9 cellular contexts compared by ENCODE assay signal in genomic region chr3:141797167-141797773, GRCh38. TPM values are rescaled to one million over a fixed set of nuclear protein-coding genes. Genes with fewer than 3 reads are reported as not detected.
DNase-seq lines count a peak whose midpoint lies in the region; ATAC-seq and TF ChIP-seq lines count a peak whose summit lies in the region.
"Had no signal": no experiment of that assay in that cellular context is flagged by ENCODE, and none has a peak within 500 bp of the region (broad histone marks: within the 10 kb centered on the region; RNA-seq: fewer than 3 reads in every experiment).

No MANE protein-coding gene starts in this region.

- DNase-seq in A673 (ENCODE audit: low spot score) (peak; percentile 73), cardiac fibroblast (ENCODE audit: low read depth in 2 of 2) (peak; percentile 61 to 81), islet precursor cell (peak; percentile 78), amniotic stem cell (lab: John Stamatoyannopoulos, UW) (no peak)

- POLR2A ChIA-PET in A673 (lab: Charles Lee; ENCODE audit: low non-redundant PET) = no interaction called here

- ATAC-seq in GM21381 (IDR thresholded peaks at IDR 0.05; ENCODE audit: unreplicated experiment) (peak; percentile 23), GM19397 (IDR thresholded peaks at IDR 0.05; ENCODE audit: unreplicated experiment) (no peak)

- BruUV-seq in A673 (replicated peaks; lab: Mats Ljungman, UMichigan) = no TSS peak

- TF ChIP-seq CTCF in A673 (conservative IDR thresholded peaks at IDR 0.05; ENCODE audit: low read depth, low read length) (no peak), cardiac fibroblast (IDR thresholded peaks at IDR 0.05; ENCODE audit: low read depth, low read length) (no peak)

- peaks cover 34% of the 10 kb centered on the region for H3K4me1 Mint-ChIP-seq in T-helper 1 cell treated with Interleukin-12 subunit alpha and Interleukin-12 subunit beta and Interleukin-4 antibody, amounts not matched to agents 30 μg/mL and 1 μg/mL, for 36 hours (ENCODE audit: low read depth)

- H3K4me1 ChIP-seq in A673 (ENCODE audit: insufficient read depth, low read length, poor library complexity, severe bottlenecking) = peaks cover 34% of the 10 kb centered on the region

- CTCF ChIA-PET in A673 (lab: Charles Lee) = no interaction called here

- no peaks in the 10 kb centered on the region for H3K36me3 Mint-ChIP-seq in T-helper 1 cell treated with Interleukin-12 subunit alpha and Interleukin-12 subunit beta and Interleukin-4 antibody, amounts not matched to agents 30 μg/mL and 1 μg/mL, for 36 hours (ENCODE audit: low read depth)

- intact Hi-C loops in A673 (cut with micrococcal nuclease; ENCODE audit: unreplicated experiment) = no loop called here

- H3K9me3 ChIP-seq in A673 (ENCODE audit: low read depth, low read length, poor library complexity, severe bottlenecking) = no peaks in the 10 kb centered on the region

- no peak overlapping the region for H3K4me3 ChIP-seq in A673 (ENCODE audit: low read depth, low read length, poor library complexity, severe bottlenecking)
- H3K4me3 ChIP-seq in cardiac fibroblast (replicated peaks in 1 of 2; ENCODE audit: low read depth in 2 of 2, low read length in 2 of 2) = peak overlapping the region; percentile 23 to 47
- H3K4me3 ChIP-seq in skin epidermis = peak overlapping the region; percentile 15 to 36 (median 21)

- peak overlapping the region; percentile 81 for H3K4me3 Mint-ChIP-seq in T-helper 1 cell treated with Interleukin-12 subunit alpha and Interleukin-12 subunit beta and Interleukin-4 antibody, amounts not matched to agents 30 μg/mL and 1 μg/mL, for 36 hours

- peak overlapping the region; percentile 67 for H3K27ac ChIP-seq in A673 (ENCODE audit: low read depth, low read length, poor library complexity, severe bottlenecking)
- peak overlapping the region; percentile 56 to 98 (median 89) for H3K27ac ChIP-seq in skin epidermis
- H3K27ac ChIP-seq: epithelial cell of prostate had no signal

- H3K27me3 Mint-ChIP-seq in T-helper 1 cell treated with Interleukin-12 subunit alpha and Interleukin-12 subunit beta and Interleukin-4 antibody, amounts not matched to agents 30 μg/mL and 1 μg/mL, for 36 hours (ENCODE audit: low read depth) = peaks cover 6% of the 10 kb centered on the region

- peak overlapping the region; percentile 95 for H3K27ac Mint-ChIP-seq in T-helper 1 cell treated with Interleukin-12 subunit alpha and Interleukin-12 subunit beta and Interleukin-4 antibody, amounts not matched to agents 30 μg/mL and 1 μg/mL, for 36 hours

- H3K36me3 ChIP-seq in A673 (ENCODE audit: insufficient read depth, low read length, poor library complexity, severe bottlenecking) = no peaks in the 10 kb centered on the region

- H3K27me3 ChIP-seq in A673 (replicated peaks; ENCODE audit: insufficient read depth, low read depth, low read length, poor library complexity) = no peaks in the 10 kb centered on the region

- H3K9me3 Mint-ChIP-seq in T-helper 1 cell treated with Interleukin-12 subunit alpha and Interleukin-12 subunit beta and Interleukin-4 antibody, amounts not matched to agents 30 μg/mL and 1 μg/mL, for 36 hours = no peaks in the 10 kb centered on the region

RNA-seq across cellular contexts. Expression of gene GRK7, which starts 34.1 kb away (rescaled TPM):
- total RNA-seq in A673 (2021) = not detected in 2 replicates

RNA-seq across cellular contexts. Expression of gene RNF7, which starts 59.2 kb away (rescaled TPM):
- total RNA-seq in A673 (2021) = 109 and 123 TPM in 2 replicates
